ENCODE assay signal across 20 cellular contexts in genomic region chr5:38648703-38649291, GRCh38.
"Had no signal": no experiment of that assay in that cellular context is flagged by ENCODE, and none has a peak within 500 bp of the region (broad histone marks: within the 10 kb centered on the region; RNA-seq: fewer than 3 reads in every experiment).

No MANE protein-coding gene starts in this region.

- H3K4me1 ChIP-seq: ascending aorta, breast epithelium, esophagus squamous epithelium, right lobe of liver, testis, upper lobe of right lung had no signal

- ATAC-seq: activated T-helper 17 cell treated with anti-CD3 and anti-CD28 coated beads, Interleukin-2, amount 50 U/mL, for 72 hours; psoas muscle; right lobe of liver; upper lobe of right lung had no signal

- H3K4me3 ChIP-seq: ascending aorta, breast epithelium, esophagus squamous epithelium, psoas muscle, right lobe of liver, smooth muscle cell, stomach, testis, upper lobe of right lung had no signal

- H3K4me2 ChIP-seq: smooth muscle cell had no signal

- H3K27ac Mint-ChIP-seq: activated CD4-positive, alpha-beta T cell treated with anti-CD3 and anti-CD28 coated beads, Interleukin-2, amount 10 ng/mL, durations not matched to agents 24 days and 14 days; activated T-helper 17 cell treated with anti-CD3 and anti-CD28 coated beads, Interleukin-2, amount 50 U/mL, for 72 hours; nephron progenitor cell; T-helper 2 cell treated with Interferon-gamma antibody and Interleukin-4, amounts not matched to agents 5 μg/mL and 100 μg/mL, for 36 hours had no signal

- H3K27me3 ChIP-seq: ascending aorta, breast epithelium, esophagus squamous epithelium, stomach, testis, upper lobe of right lung had no signal

- H3K27ac ChIP-seq: ascending aorta, breast epithelium, esophagus squamous epithelium, psoas muscle, right lobe of liver, stomach, testis, upper lobe of right lung had no signal

- H3K4me3 Mint-ChIP-seq: activated CD4-positive, alpha-beta T cell treated with anti-CD3 and anti-CD28 coated beads, Interleukin-2, amount 10 ng/mL, durations not matched to agents 24 days and 14 days; activated T-helper 17 cell treated with anti-CD3 and anti-CD28 coated beads, Interleukin-2, amount 50 U/mL, for 72 hours; nephron progenitor cell; T-helper 2 cell treated with Interferon-gamma antibody and Interleukin-4, amounts not matched to agents 5 μg/mL and 100 μg/mL, for 36 hours had no signal

- H3K9me3 Mint-ChIP-seq: activated T-helper 17 cell treated with anti-CD3 and anti-CD28 coated beads, Interleukin-2, amount 50 U/mL, for 72 hours had no signal

- DNase-seq: activated CD4-positive, alpha-beta T cell treated with anti-CD3 and anti-CD28 coated beads, Interleukin-2, amount 10 ng/mL, durations not matched to agents 24 days and 14 days; activated CD4-positive, CD25-positive, alpha-beta regulatory T cell; activated naive CD4-positive, alpha-beta T cell treated with Interleukin-2 at 50 U/mL for 16 hours; activated T-cell treated with anti-CD3 and anti-CD28 coated beads for 4 hours; cerebellar nuclear complex; effector CD8-positive, alpha-beta T cell; esophagus squamous epithelium; nephron progenitor cell; psoas muscle; right lobe of liver; stimulated activated CD4-positive, alpha-beta T cell treated with anti-CD3 and anti-CD28 coated beads, Interleukin-4, amount 100 ng/mL, for 4 hours; stimulated activated CD8-positive, alpha-beta memory T cell treated with anti-CD3 and anti-CD28 coated beads, Interleukin-4, amount 100 ng/mL, for 48 hours; stomach; testis; upper lobe of right lung had no signal

- H3K9me3 ChIP-seq: ascending aorta, breast epithelium, esophagus squamous epithelium, psoas muscle, right lobe of liver, stomach, testis, upper lobe of right lung had no signal

- H3K36me3 ChIP-seq: ascending aorta, breast epithelium, esophagus squamous epithelium, right lobe of liver, stomach, upper lobe of right lung had no signal
